ENCODE assay signal across 35 cellular contexts in genomic region chr11:74175923-74176322, GRCh38.
"Had no signal": no experiment of that assay in that cellular context is flagged by ENCODE, and none has a peak within 500 bp of the region (broad histone marks: within the 10 kb centered on the region; RNA-seq: fewer than 3 reads in every experiment).

No MANE protein-coding gene starts in this region.

- H3K27ac Mint-ChIP-seq: activated CD4-positive, alpha-beta memory T cell treated with anti-CD3 and anti-CD28 coated beads for 36 hours; activated CD4-positive, alpha-beta T cell treated with anti-CD3 and anti-CD28 coated beads for 36 hours; activated CD4-positive, alpha-beta T cell treated with anti-CD3 and anti-CD28 coated beads, Interleukin-2, amount 10 ng/mL, durations not matched to agents 24 days and 14 days; activated CD8-positive, alpha-beta memory T cell treated with anti-CD3 and anti-CD28 coated beads, Interleukin-2, amount 10 ng/mL, durations not matched to agents 7 days and 5 days; activated CD8-positive, alpha-beta T cell treated with anti-CD3 and anti-CD28 coated beads, Interleukin-2, amount 10 ng/mL, durations not matched to agents 7 days and 5 days; activated naive CD4-positive, alpha-beta T cell treated with anti-CD3 and anti-CD28 coated beads, Interleukin-2, amount 10 ng/mL, durations not matched to agents 7 days and 5 days; activated naive CD4-positive, alpha-beta T cell treated with anti-CD3 and anti-CD28 coated beads, Interleukin-2, amount 50 U/mL, for 72 hours; activated naive CD8-positive, alpha-beta T cell treated with anti-CD3 and anti-CD28 coated beads, Interleukin-2, amount 10 ng/mL, durations not matched to agents 7 days and 5 days; activated T-cell treated with anti-CD3 and anti-CD28 coated beads, Interleukin-2, amount 50 U/mL, for 72 hours; brain; dendritic cell treated with granulocyte-macrophage colony-stimulating factor and Interleukin-4, amounts not matched to agents 40 ng/mL and 50 ng/mL, for 4 days; endodermal cell; T-helper 17 cell; T-helper 2 cell treated with Interferon-gamma antibody and Interleukin-4, amounts not matched to agents 5 μg/mL and 100 μg/mL, for 36 hours had no signal

- DNase-seq: activated CD4-positive, alpha-beta memory T cell treated with anti-CD3 and anti-CD28 coated beads for 36 hours; activated CD4-positive, alpha-beta T cell treated with anti-CD3 and anti-CD28 coated beads for 36 hours; activated CD4-positive, alpha-beta T cell treated with anti-CD3 and anti-CD28 coated beads, Interleukin-2, amount 10 ng/mL, durations not matched to agents 24 days and 14 days; activated CD4-positive, CD25-positive, alpha-beta regulatory T cell; activated CD4-positive, CD25-positive, alpha-beta regulatory T cell treated with anti-CD3 and anti-CD28 coated beads, Interleukin-2, amount 50 U/mL, for 72 hours; activated CD8-positive, alpha-beta memory T cell treated with anti-CD3 and anti-CD28 coated beads, Interleukin-2, amount 10 ng/mL, durations not matched to agents 7 days and 5 days; activated CD8-positive, alpha-beta memory T cell treated with anti-CD3 and anti-CD28 coated beads, Interleukin-2, amount 50 U/mL, for 4 hours; activated CD8-positive, alpha-beta T cell treated with anti-CD3 and anti-CD28 coated beads, Interleukin-2, amount 10 ng/mL, durations not matched to agents 7 days and 5 days; activated gamma-delta T cell; activated naive CD4-positive, alpha-beta T cell; activated naive CD4-positive, alpha-beta T cell treated with anti-CD3 and anti-CD28 coated beads, Interleukin-2, amount 10 ng/mL, durations not matched to agents 7 days and 5 days; activated naive CD8-positive, alpha-beta T cell treated with anti-CD3 and anti-CD28 coated beads, Interleukin-2, amount 10 ng/mL, durations not matched to agents 7 days and 5 days; activated T-cell treated with anti-CD3 and anti-CD28 coated beads, Interleukin-2, amount 50 U/mL, for 1 hour; activated T-cell treated with anti-CD3 and anti-CD28 coated beads, Interleukin-2, amount 50 U/mL, for 72 hours; central memory CD4-positive, alpha-beta T cell; dorsolateral prefrontal cortex; effector memory CD4-positive, alpha-beta T cell; endodermal cell; foreskin keratinocyte; gastrocnemius medialis; glutamatergic neuron; heart left ventricle; T-helper 1 cell; T-helper 17 cell; T1000 had no signal

- H3K4me2 ChIP-seq: hepatocyte had no signal

- H3K27me3 ChIP-seq: ascending aorta, breast epithelium, cardiac muscle cell, dorsolateral prefrontal cortex, esophagus muscularis mucosa, foreskin keratinocyte, gastrocnemius medialis, heart left ventricle, hepatocyte had no signal

- H3K36me3 Mint-ChIP-seq: activated naive CD4-positive, alpha-beta T cell treated with anti-CD3 and anti-CD28 coated beads, Interleukin-2, amount 50 U/mL, for 72 hours had no signal

- H3K4me3 Mint-ChIP-seq: activated CD4-positive, alpha-beta memory T cell treated with anti-CD3 and anti-CD28 coated beads for 36 hours; activated CD4-positive, alpha-beta T cell treated with anti-CD3 and anti-CD28 coated beads for 36 hours; activated CD4-positive, alpha-beta T cell treated with anti-CD3 and anti-CD28 coated beads, Interleukin-2, amount 10 ng/mL, durations not matched to agents 24 days and 14 days; activated CD8-positive, alpha-beta memory T cell treated with anti-CD3 and anti-CD28 coated beads, Interleukin-2, amount 10 ng/mL, durations not matched to agents 7 days and 5 days; activated CD8-positive, alpha-beta T cell treated with anti-CD3 and anti-CD28 coated beads, Interleukin-2, amount 10 ng/mL, durations not matched to agents 7 days and 5 days; activated naive CD4-positive, alpha-beta T cell treated with anti-CD3 and anti-CD28 coated beads, Interleukin-2, amount 10 ng/mL, durations not matched to agents 7 days and 5 days; activated naive CD8-positive, alpha-beta T cell treated with anti-CD3 and anti-CD28 coated beads, Interleukin-2, amount 10 ng/mL, durations not matched to agents 7 days and 5 days; activated T-cell treated with anti-CD3 and anti-CD28 coated beads, Interleukin-2, amount 50 U/mL, for 72 hours; dendritic cell treated with granulocyte-macrophage colony-stimulating factor and Interleukin-4, amounts not matched to agents 40 ng/mL and 50 ng/mL, for 4 days; endodermal cell; T-helper 17 cell; T-helper 2 cell treated with Interferon-gamma antibody and Interleukin-4, amounts not matched to agents 5 μg/mL and 100 μg/mL, for 36 hours had no signal

- H3K9me3 Mint-ChIP-seq: activated CD4-positive, alpha-beta memory T cell treated with anti-CD3 and anti-CD28 coated beads for 36 hours; activated CD4-positive, alpha-beta T cell treated with anti-CD3 and anti-CD28 coated beads, Interleukin-2, amount 10 ng/mL, durations not matched to agents 24 days and 14 days; activated naive CD4-positive, alpha-beta T cell treated with anti-CD3 and anti-CD28 coated beads, Interleukin-2, amount 10 ng/mL, durations not matched to agents 7 days and 5 days; activated naive CD4-positive, alpha-beta T cell treated with anti-CD3 and anti-CD28 coated beads, Interleukin-2, amount 50 U/mL, for 72 hours; activated naive CD8-positive, alpha-beta T cell treated with anti-CD3 and anti-CD28 coated beads, Interleukin-2, amount 10 ng/mL, durations not matched to agents 7 days and 5 days; activated T-cell treated with anti-CD3 and anti-CD28 coated beads, Interleukin-2, amount 50 U/mL, for 72 hours; brain; dendritic cell treated with granulocyte-macrophage colony-stimulating factor and Interleukin-4, amounts not matched to agents 40 ng/mL and 50 ng/mL, for 4 days; endodermal cell; T-helper 2 cell treated with Interferon-gamma antibody and Interleukin-4, amounts not matched to agents 5 μg/mL and 100 μg/mL, for 36 hours had no signal

- H3K4me1 ChIP-seq: foreskin keratinocyte had no signal

- H3K27ac ChIP-seq: ascending aorta, breast epithelium, cardiac muscle cell, coronary artery, dorsolateral prefrontal cortex, esophagus muscularis mucosa, foreskin keratinocyte, gastrocnemius medialis, heart left ventricle, hepatocyte had no signal

- H2AFZ ChIP-seq: hepatocyte had no signal

- H3K4me3 ChIP-seq: ascending aorta, breast epithelium, cardiac muscle cell, coronary artery, esophagus muscularis mucosa, gastrocnemius medialis, heart left ventricle, hepatocyte had no signal

- H3K36me3 ChIP-seq: ascending aorta, breast epithelium, gastrocnemius medialis, heart left ventricle had no signal

- H3K27me3 Mint-ChIP-seq: activated CD4-positive, alpha-beta memory T cell treated with anti-CD3 and anti-CD28 coated beads for 36 hours; activated CD4-positive, alpha-beta T cell treated with anti-CD3 and anti-CD28 coated beads for 36 hours; activated CD4-positive, alpha-beta T cell treated with anti-CD3 and anti-CD28 coated beads, Interleukin-2, amount 10 ng/mL, durations not matched to agents 24 days and 14 days; activated CD8-positive, alpha-beta memory T cell treated with anti-CD3 and anti-CD28 coated beads, Interleukin-2, amount 10 ng/mL, durations not matched to agents 7 days and 5 days; activated naive CD4-positive, alpha-beta T cell treated with anti-CD3 and anti-CD28 coated beads, Interleukin-2, amount 10 ng/mL, durations not matched to agents 7 days and 5 days; activated naive CD8-positive, alpha-beta T cell treated with anti-CD3 and anti-CD28 coated beads, Interleukin-2, amount 10 ng/mL, durations not matched to agents 7 days and 5 days; brain; dendritic cell treated with granulocyte-macrophage colony-stimulating factor and Interleukin-4, amounts not matched to agents 40 ng/mL and 50 ng/mL, for 4 days; T-helper 17 cell had no signal

- ATAC-seq: activated CD4-positive, alpha-beta T cell treated with anti-CD3 and anti-CD28 coated beads for 36 hours; activated CD8-positive, alpha-beta memory T cell treated with anti-CD3 and anti-CD28 coated beads, Interleukin-2, amount 10 ng/mL, durations not matched to agents 7 days and 5 days; activated CD8-positive, alpha-beta T cell treated with anti-CD3 and anti-CD28 coated beads, Interleukin-2, amount 10 ng/mL, durations not matched to agents 7 days and 5 days; activated naive CD4-positive, alpha-beta T cell treated with anti-CD3 and anti-CD28 coated beads, Interleukin-2, amount 50 U/mL, for 72 hours; activated T-cell treated with anti-CD3 and anti-CD28 coated beads, Interleukin-2, amount 50 U/mL, for 72 hours; foreskin keratinocyte; gastrocnemius medialis; heart left ventricle; T-helper 17 cell had no signal

- H3K9me3 ChIP-seq: ascending aorta, breast epithelium, esophagus muscularis mucosa, gastrocnemius medialis, heart left ventricle had no signal
